13 cellular contexts compared by ENCODE assay signal in the genomic region with DNA sequence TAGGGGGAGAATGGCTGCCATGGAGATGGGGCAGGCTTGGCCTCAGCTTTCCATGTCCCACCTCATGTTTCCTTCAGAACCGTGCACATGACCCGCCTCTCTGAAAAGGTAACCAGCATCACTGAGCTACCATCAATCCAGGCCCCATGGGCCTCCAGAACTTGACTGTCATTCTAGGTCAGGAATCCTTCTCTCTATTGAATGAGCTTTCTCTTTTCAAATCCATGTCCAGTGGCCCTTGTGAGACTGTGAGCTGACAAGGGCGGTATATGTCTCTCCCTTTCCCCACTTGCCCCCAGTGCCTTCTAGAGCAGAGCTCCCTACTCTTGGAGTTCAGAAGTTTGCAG. TPM values are rescaled to one million over a fixed set of nuclear protein-coding genes. Genes with fewer than 3 reads are reported as not detected.
DNase-seq lines count a peak whose midpoint lies in the region; ATAC-seq and TF ChIP-seq lines count a peak whose summit lies in the region.
"Had no signal": no experiment of that assay in that cellular context is flagged by ENCODE, and none has a peak within 500 bp of the region (broad histone marks: within the 10 kb centered on the region; RNA-seq: fewer than 3 reads in every experiment).

No MANE protein-coding gene starts in this region.

- H3K36me3 ChIP-seq in HUES64 (ENCODE audit: insufficient read depth, low read length): no peaks in the 10 kb centered on the region
- H3K36me3 ChIP-seq in mammary epithelial cell (ENCODE audit: insufficient read depth, low read length): no peaks in the 10 kb centered on the region
- H3K36me3 ChIP-seq in mesodermal cell (ENCODE audit: control insufficient read depth, insufficient read depth, low read length): no peaks in the 10 kb centered on the region
- H3K36me3 ChIP-seq in HAP-1 (replicated peaks): no peaks in the 10 kb centered on the region

- H4K20me1 ChIP-seq in mammary epithelial cell (ENCODE audit: insufficient read depth, low read length): no peaks in the 10 kb centered on the region

- H3K4me3 ChIP-seq in HUES64 (ENCODE audit: low read length): no peak overlapping the region
- H3K4me3 ChIP-seq in mammary epithelial cell (replicated peaks in 1 of 3; ENCODE audit: insufficient read depth in 1 of 3, low read depth in 2 of 3, low read length in 3 of 3): no peak overlapping the region
- H3K4me3 ChIP-seq in mesodermal cell (ENCODE audit: extremely low read depth, insufficient read depth, low read length, poor library complexity, severe bottlenecking): no peak overlapping the region
- no peak overlapping the region for H3K4me3 ChIP-seq in HAP-1

- DNase-seq in mammary epithelial cell: no peak
- no peak for DNase-seq in substantia nigra (lab: John Stamatoyannopoulos, UW)
- DNase-seq in HAP-1 (ENCODE audit: low spot score in 2 of 2): no peak
- DNase-seq in stimulated activated CD4-positive, alpha-beta T cell treated with anti-CD3 and anti-CD28 coated beads, Interleukin-2, amount 100 ng/mL, for 24 hours: no peak
- DNase-seq: amniotic stem cell; CD4-positive, alpha-beta memory T cell; MV-4-11; NCI-H524 treated with DMSO at 0.1 percent for 48 hours had no signal

- TF ChIP-seq CTCF in mammary epithelial cell (conservative IDR thresholded peaks at IDR 0.05 in 1 of 2, IDR thresholded peaks at IDR 0.05 in 1 of 2; ENCODE audit: extremely low read depth in 1 of 2, insufficient read depth in 1 of 2, low read depth in 1 of 2, low read length in 2 of 2): no peak

- ATAC-seq in GM18909 (IDR thresholded peaks at IDR 0.05; ENCODE audit: poor library complexity, unreplicated experiment) (no peak), HG03139 (IDR thresholded peaks at IDR 0.05; ENCODE audit: unreplicated experiment) (no peak)
- ATAC-seq: HCT116 had no signal

- no peak overlapping the region for H2AFZ ChIP-seq in mammary epithelial cell (ENCODE audit: low read depth, low read length)

- H3K4me1 ChIP-seq in HUES64 (ENCODE audit: insufficient read depth, low read length): peaks cover 47% of the 10 kb centered on the region
- peaks cover 75% of the 10 kb centered on the region for H3K4me1 ChIP-seq in mammary epithelial cell (ENCODE audit: insufficient read depth, low read length)
- H3K4me1 ChIP-seq in mesodermal cell (ENCODE audit: control insufficient read depth, insufficient read depth, low read length, poor library complexity, severe bottlenecking): peaks cover 46% of the 10 kb centered on the region
- H3K4me1 ChIP-seq in HAP-1: peaks cover 29% of the 10 kb centered on the region

- WGBS in HUES64: 89% methylated on average over 3 of the region's 3 CpGs
- 24% methylated on average over 3 of the region's 3 CpGs for WGBS in mammary epithelial cell (ENCODE audit: low coverage, missing lambda C conversion rate)
- WGBS in mesodermal cell (ENCODE audit: insufficient coverage in 2 of 2), 2 experiments: 87 to 100% methylated on average over 2 to 3 of the region's 3 CpGs

- intact Hi-C loops in mammary epithelial cell (cut with micrococcal nuclease): loop anchor here (10.0 kb wide), 1 partner anchor 218 kb away; a partner anchor contains a TSS

- dilution Hi-C loops in mammary epithelial cell (cut with HindIII; ENCODE audit: low sequenced_read_pairs): no loop called here

- in situ Hi-C loops in mammary epithelial cell (cut with MboI; ENCODE audit: low sequenced_read_pairs in 2 of 2): no loop called here
- in situ Hi-C loops in HAP-1 (cut with MboI; ENCODE audit: low sequenced_read_pairs): no loop called here

- peaks cover 14% of the 10 kb centered on the region for H3K27me3 ChIP-seq in HUES64 (ENCODE audit: insufficient read depth, low read length)
- no peaks in the 10 kb centered on the region for H3K27me3 ChIP-seq in mammary epithelial cell (ENCODE audit: insufficient read depth, low read length)
- H3K27me3 ChIP-seq in HAP-1 (ENCODE audit: low read depth): no peaks in the 10 kb centered on the region

- no TSS peak for BruUV-seq in mammary epithelial cell (replicated peaks; lab: Mats Ljungman, UMichigan)

- H3K9ac ChIP-seq in HUES64 (ENCODE audit: low read depth, low read length) (no peak overlapping the region), mammary epithelial cell (ENCODE audit: insufficient read depth, low read length) (no peak overlapping the region)

- H3K27ac ChIP-seq in HUES64 (ENCODE audit: low read depth, low read length): peak overlapping the region; percentile 92; the same call in 1 of the 2 replicates
- peak overlapping the region; percentile 5 for H3K27ac ChIP-seq in mammary epithelial cell (ENCODE audit: insufficient read depth, low read depth, low read length)
- peak overlapping the region; percentile 93 for H3K27ac ChIP-seq in mesodermal cell (ENCODE audit: low read depth, low read length, severe bottlenecking)
- peak overlapping the region; percentile 98 for H3K27ac ChIP-seq in substantia nigra (ENCODE audit: low read depth, low read length, poor library complexity, severe bottlenecking)

- peak overlapping the region; percentile 19 for H3K4me2 ChIP-seq in mammary epithelial cell (ENCODE audit: insufficient read depth, low read depth, low read length)

- peaks cover 97% of the 10 kb centered on the region for H3K79me2 ChIP-seq in mammary epithelial cell (ENCODE audit: insufficient read depth, low read length)

- H3K9me3 ChIP-seq in HUES64 (ENCODE audit: insufficient read depth, low read depth, low read length): no peaks in the 10 kb centered on the region
- no peaks in the 10 kb centered on the region for H3K9me3 ChIP-seq in mammary epithelial cell (replicated peaks; ENCODE audit: insufficient read depth, low read length)
- H3K9me3 ChIP-seq in mesodermal cell (ENCODE audit: control insufficient read depth, low read length): no peaks in the 10 kb centered on the region
- H3K9me3 ChIP-seq in HAP-1: no peaks in the 10 kb centered on the region

- CTCF ChIA-PET in mammary epithelial cell (lab: Charles Lee; ENCODE audit: low non-redundant PET): no interaction called here

RNA-seq across cellular contexts. Expression of a gene that starts 4.4 kb away (rescaled TPM):
- polyA plus RNA-seq in HUES64 (2013, experiment 1 of 2): 7.7 TPM
- 7.4 TPM for polyA plus RNA-seq in HUES64 (2013, experiment 2 of 2)
- total RNA-seq in mammary epithelial cell: 100 to 1,000 TPM; 145 to 609 TPM
- 231 TPM for polyA plus RNA-seq in mammary epithelial cell
- 209 TPM for polyA minus RNA-seq in mammary epithelial cell
- 73.2 TPM for polyA plus RNA-seq in mesodermal cell (2013, experiment 1 of 2)
- 56.8 TPM for polyA plus RNA-seq in mesodermal cell (2013, experiment 2 of 2)

RNA-seq across cellular contexts. Expression of a gene that starts 33.5 kb away (rescaled TPM):
- polyA plus RNA-seq in HUES64 (2013, experiment 1 of 2): 34.2 TPM
- polyA plus RNA-seq in HUES64 (2013, experiment 2 of 2): 30.6 TPM
- 100 to 1,000 TPM; 132 to 205 TPM for total RNA-seq in mammary epithelial cell
- polyA plus RNA-seq in mammary epithelial cell: 96.4 TPM
- 27.0 TPM for polyA minus RNA-seq in mammary epithelial cell
- polyA plus RNA-seq in mesodermal cell (2013, experiment 1 of 2): 71.4 TPM
- polyA plus RNA-seq in mesodermal cell (2013, experiment 2 of 2): 50.9 TPM

RNA-seq across cellular contexts. Expression of a gene that starts 36.4 kb away (rescaled TPM):
- polyA plus RNA-seq in HUES64 (2013, experiment 1 of 2): 20.3 TPM
- 22.3 TPM for polyA plus RNA-seq in HUES64 (2013, experiment 2 of 2)
- 10 to 100 TPM; 24.3 to 94.2 TPM for total RNA-seq in mammary epithelial cell
- polyA plus RNA-seq in mammary epithelial cell: 48.9 TPM
- polyA minus RNA-seq in mammary epithelial cell: 177 TPM
- polyA plus RNA-seq in mesodermal cell (2013, experiment 1 of 2): 56.2 TPM
- polyA plus RNA-seq in mesodermal cell (2013, experiment 2 of 2): 48.2 TPM

Comparison
In these comparisons a context has a peak if more than half of its experiments do, and no peak if none do; other contexts are left out.
1. H3K27ac ChIP-seq: peak in every context shown above with its lines; median percentile 98 in substantia nigra; 93 in mesodermal cell; 92 in HUES64; 5 in mammary epithelial cell.